In the genomic region with DNA sequence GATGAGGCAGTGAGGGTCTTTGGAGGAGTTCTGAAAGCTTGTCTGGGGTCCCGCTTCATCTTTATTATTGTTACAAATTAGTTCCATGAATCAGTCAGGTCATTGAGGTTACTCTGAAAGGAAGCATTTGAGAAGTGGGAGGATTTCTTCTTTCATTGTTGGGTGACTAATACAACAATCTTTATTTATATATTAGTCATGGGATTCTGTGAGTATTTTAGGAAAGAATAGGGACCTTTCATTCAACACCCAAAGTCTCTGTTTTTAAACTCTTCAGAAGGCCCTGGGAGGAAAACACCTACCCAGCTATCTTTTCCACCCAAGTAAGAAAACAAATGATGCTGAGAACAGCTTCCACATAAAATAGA, we compare ENCODE assay signal across 10 cellular contexts.
DNase-seq lines count a peak whose midpoint lies in the region; ATAC-seq, FAIRE-seq and TF ChIP-seq lines count a peak whose summit lies in the region.
"Had no signal": no experiment of that assay in that cellular context is flagged by ENCODE, and none has a peak within 500 bp of the region (broad histone marks: within the 10 kb centered on the region; RNA-seq: fewer than 3 reads in every experiment).

No MANE protein-coding gene starts in this region.

- FAIRE-seq in urothelium cell line (lab: Jason Lieb, UNC) = no peak
- FAIRE-seq in kidney (lab: Jason Lieb, UNC) = no peak

- H3K4me1 Mint-ChIP-seq in activated T-cell treated with anti-CD3 and anti-CD28 coated beads, Interleukin-2, amount 50 U/mL, for 72 hours (ENCODE audit: low read depth) = peaks cover 13% of the 10 kb centered on the region
- H3K4me1 Mint-ChIP-seq in activated naive CD8-positive, alpha-beta T cell treated with anti-CD3 and anti-CD28 coated beads for 36 hours = peaks cover 13% of the 10 kb centered on the region

- ATAC-seq in activated T-cell treated with anti-CD3 and anti-CD28 coated beads, Interleukin-2, amount 50 U/mL, for 72 hours (replicated peaks in 1 of 2) = peak; percentile 40 to 60

- no peak overlapping the region for H3K4me3 ChIP-seq in kidney (ENCODE audit: low read length in 2 of 2)

- H3K9ac ChIP-seq in kidney (ENCODE audit: low read length in 2 of 2) = no peak overlapping the region

- H3K36me3 Mint-ChIP-seq in activated T-cell treated with anti-CD3 and anti-CD28 coated beads, Interleukin-2, amount 50 U/mL, for 72 hours (ENCODE audit: insufficient read depth in 2 of 2) = no peaks in the 10 kb centered on the region
- H3K36me3 Mint-ChIP-seq in activated naive CD8-positive, alpha-beta T cell treated with anti-CD3 and anti-CD28 coated beads for 36 hours = peaks cover 1% of the 10 kb centered on the region
- H3K36me3 Mint-ChIP-seq: type B pancreatic cell had no signal

- peaks cover 0 to 3% of the 10 kb centered on the region in 2 donors for H3K4me1 ChIP-seq in kidney (ENCODE audit: control insufficient read depth in 1 of 2, insufficient read depth in 1 of 2, low read depth in 1 of 2, low read length in 2 of 2)

- intact Hi-C loops in kidney (cut with DNase I) = no loop called here

- peak overlapping the region; percentile 42 to 45 for H3K4me3 Mint-ChIP-seq in activated T-cell treated with anti-CD3 and anti-CD28 coated beads, Interleukin-2, amount 50 U/mL, for 72 hours
- H3K4me3 Mint-ChIP-seq in activated naive CD8-positive, alpha-beta T cell treated with anti-CD3 and anti-CD28 coated beads for 36 hours = no peak overlapping the region

- no peaks in the 10 kb centered on the region for H3K36me3 ChIP-seq in kidney (ENCODE audit: control insufficient read depth in 1 of 2, insufficient read depth in 2 of 2, low read length in 2 of 2)

- no peaks in the 10 kb centered on the region for H3K9me3 Mint-ChIP-seq in activated T-cell treated with anti-CD3 and anti-CD28 coated beads, Interleukin-2, amount 50 U/mL, for 72 hours
- no peaks in the 10 kb centered on the region for H3K9me3 Mint-ChIP-seq in activated naive CD8-positive, alpha-beta T cell treated with anti-CD3 and anti-CD28 coated beads for 36 hours
- H3K9me3 Mint-ChIP-seq: type B pancreatic cell had no signal

- H3K27ac ChIP-seq in kidney (ENCODE audit: low read depth in 2 of 2, low read length in 2 of 2) = no peak overlapping the region

- no peaks in the 10 kb centered on the region for H3K9me3 ChIP-seq in kidney (ENCODE audit: control insufficient read depth in 1 of 2, low read length in 2 of 2)

- no peaks in the 10 kb centered on the region for H3K27me3 Mint-ChIP-seq in activated T-cell treated with anti-CD3 and anti-CD28 coated beads, Interleukin-2, amount 50 U/mL, for 72 hours (ENCODE audit: low read depth)
- H3K27me3 Mint-ChIP-seq in activated naive CD8-positive, alpha-beta T cell treated with anti-CD3 and anti-CD28 coated beads for 36 hours = no peaks in the 10 kb centered on the region
- H3K27me3 Mint-ChIP-seq: type B pancreatic cell had no signal

- no peak for TF ChIP-seq CTCF in kidney (IDR thresholded peaks at IDR 0.05; ENCODE audit: borderline replicate concordance, extremely low read depth, insufficient read depth)

- DNase-seq in activated T-cell treated with anti-CD3 and anti-CD28 coated beads, Interleukin-2, amount 50 U/mL, for 72 hours = no peak
- DNase-seq in activated T-cell treated with anti-CD3 and anti-CD28 coated beads for 4 hours (no peak), glomerular visceral epithelial cell (ENCODE audit: extremely low spot score) (peak; percentile 45), urothelium cell line (ENCODE audit: low spot score) (peak; percentile 55), kidney (no peak), COR-L47 (lab: John Stamatoyannopoulos, UW) (no peak), NCI-H2029 treated with DMSO at 0.1 percent for 48 hours (lab: John Stamatoyannopoulos, UW) (no peak)
- no peak for DNase-seq in activated naive CD8-positive, alpha-beta T cell treated with anti-CD3 and anti-CD28 coated beads for 36 hours
- DNase-seq: activated effector memory CD4-positive, alpha-beta T cell treated with Interleukin-2 at 50 U/mL for 16 hours had no signal

- no peak overlapping the region for H3K27ac Mint-ChIP-seq in activated T-cell treated with anti-CD3 and anti-CD28 coated beads, Interleukin-2, amount 50 U/mL, for 72 hours
- H3K27ac Mint-ChIP-seq in activated naive CD8-positive, alpha-beta T cell treated with anti-CD3 and anti-CD28 coated beads for 36 hours = peak overlapping the region; percentile 58
- H3K27ac Mint-ChIP-seq: type B pancreatic cell had no signal

Comparison
In these comparisons a context has a peak if more than half of its experiments do, and no peak if none do; other contexts are left out.
1. DNase-seq: peak in glomerular visceral epithelial cell (single experiment) and urothelium cell line (single experiment); none in activated T-cell treated with anti-CD3 and anti-CD28 coated beads, Interleukin-2, amount 50 U/mL, for 72 hours (0 of 2), activated T-cell treated with anti-CD3 and anti-CD28 coated beads for 4 hours (single experiment), activated naive CD8-positive, alpha-beta T cell treated with anti-CD3 and anti-CD28 coated beads for 36 hours (single experiment), kidney (single experiment), COR-L47 (single experiment) and NCI-H2029 treated with DMSO at 0.1 percent for 48 hours (single experiment).